Comparison of ENCODE assay signal across 18 cellular contexts in genomic region chr10:69655124-69655867, GRCh38.
"Had no signal": no experiment of that assay in that cellular context is flagged by ENCODE, and none has a peak within 500 bp of the region (broad histone marks: within the 10 kb centered on the region; RNA-seq: fewer than 3 reads in every experiment).

No MANE protein-coding gene starts in this region.

- DNase-seq: activated CD4-positive, alpha-beta T cell treated with anti-CD3 and anti-CD28 coated beads for 48 hours; activated CD4-positive, CD25-positive, alpha-beta regulatory T cell; activated CD8-positive, alpha-beta T cell treated with anti-CD3 and anti-CD28 coated beads for 36 hours; activated naive CD4-positive, alpha-beta T cell treated with anti-CD3 and anti-CD28 coated beads for 36 hours; activated T-cell treated with anti-CD3 and anti-CD28 coated beads, Interleukin-2, amount 50 U/mL, for 24 hours; body of pancreas; foreskin keratinocyte; islet precursor cell; mammary epithelial cell; midbrain; right lobe of liver; small intestine; stimulated activated CD4-positive, alpha-beta T cell treated with anti-CD3 and anti-CD28 coated beads, Interleukin-4, amount 100 ng/mL, for 1 hour; stomach; trophoblast cell had no signal

- H3K4me3 ChIP-seq: body of pancreas, hepatocyte, right lobe of liver, stomach, vagina had no signal

- ATAC-seq: activated CD8-positive, alpha-beta T cell treated with anti-CD3 and anti-CD28 coated beads for 36 hours; body of pancreas; foreskin keratinocyte; left lobe of liver; right lobe of liver had no signal

- H3K4me1 ChIP-seq: body of pancreas, foreskin keratinocyte, right lobe of liver, stomach, vagina had no signal

- H3K27ac ChIP-seq: body of pancreas, foreskin keratinocyte, hepatocyte, right lobe of liver, stomach, vagina had no signal

- H3K36me3 ChIP-seq: right lobe of liver, stomach, vagina had no signal

- H3K9me3 ChIP-seq: body of pancreas, right lobe of liver, stomach, vagina had no signal

- H3K27me3 ChIP-seq: body of pancreas, right lobe of liver, vagina had no signal
